ENCODE assay signal across 9 cellular contexts in the genomic region with DNA sequence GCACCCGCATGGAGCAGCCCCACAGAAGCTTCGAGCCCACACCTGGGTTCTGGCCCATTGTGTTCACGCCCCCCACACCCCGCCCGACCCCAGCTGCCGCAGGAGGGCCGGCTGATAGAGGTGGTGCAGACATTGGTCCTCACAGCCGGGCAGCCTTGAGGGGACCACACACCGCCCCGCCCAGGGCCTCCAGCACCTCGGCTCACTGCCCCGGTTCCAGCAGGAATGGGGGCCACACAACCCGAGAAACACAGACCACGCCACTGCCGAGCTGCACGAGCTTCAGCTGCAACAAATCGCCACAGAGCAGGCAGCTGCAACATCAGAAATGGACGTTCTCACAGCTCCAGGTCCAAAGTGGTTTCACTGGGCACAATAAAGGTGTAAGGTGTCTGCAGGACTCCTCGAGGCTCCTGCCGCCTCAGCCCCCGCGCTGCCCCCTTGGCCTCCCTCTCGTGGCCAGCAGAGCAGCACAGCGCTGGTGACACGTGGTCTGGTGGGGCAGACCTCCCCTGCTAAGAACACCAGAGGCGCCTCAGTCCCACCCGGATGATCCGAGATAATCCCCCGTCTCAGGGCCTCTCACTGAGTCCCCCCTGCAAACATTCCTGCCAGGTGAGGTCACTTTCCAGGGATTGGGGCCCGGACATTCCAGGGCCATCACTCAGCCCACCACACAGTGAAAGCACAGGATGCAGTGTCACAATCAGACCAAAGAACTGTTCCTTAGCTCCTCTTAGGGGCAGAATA.
DNase-seq lines count a peak whose midpoint lies in the region; ATAC-seq, FAIRE-seq and TF ChIP-seq lines count a peak whose summit lies in the region.
"Had no signal": no experiment of that assay in that cellular context is flagged by ENCODE, and none has a peak within 500 bp of the region (broad histone marks: within the 10 kb centered on the region; RNA-seq: fewer than 3 reads in every experiment).

No MANE protein-coding gene starts in this region.

- POLR2A ChIA-PET in PC-9 (lab: Charles Lee; ENCODE audit: unreplicated experiment): interaction anchor here (0.7 kb wide), 1 partner anchor 29 kb away, joined by 3 read pairs; no protein-coding TSS in a partner anchor

- H3K4me1 ChIP-seq in PC-9 (replicated peaks; ENCODE audit: insufficient read depth): peaks cover 41% of the 10 kb centered on the region
- H3K4me1 ChIP-seq in pancreas: no peaks in the 10 kb centered on the region

- H3K9me2 ChIP-seq in PC-9 (ENCODE audit: insufficient read depth): no peaks in the 10 kb centered on the region

- H3F3A ChIP-seq in PC-9 (ENCODE audit: insufficient read depth, low read depth): peaks cover 22% of the 10 kb centered on the region; the same call in 1 of the 2 replicates

- no peaks in the 10 kb centered on the region for H4K20me1 ChIP-seq in PC-9 (ENCODE audit: insufficient read depth)

- H3K4me3 ChIP-seq in PC-9 (peak overlapping the region; percentile 37; the same call in 1 of the 2 replicates), pancreas (no peak overlapping the region)

- CTCF ChIA-PET in PC-9 (lab: Charles Lee): no interaction called here

- BruUV-seq in PC-9 (replicated peaks; lab: Mats Ljungman, UMichigan): TSS peak; percentile 84

- WGBS in pancreas, 2 donors: 40 to 45% methylated on average over 30 of the region's 30 CpGs

- ATAC-seq in pancreas (peak; percentile 38 to 72 (median 48)), GM21529 (IDR thresholded peaks at IDR 0.05; ENCODE audit: unreplicated experiment) (no peak), GM18873 (IDR thresholded peaks at IDR 0.05; ENCODE audit: low FRiP score, unreplicated experiment) (no peak)

- TF ChIP-seq CTCF in PC-9 (conservative IDR thresholded peaks at IDR 0.05) (no peak), pancreas (IDR thresholded peaks at IDR 0.05) (no peak)

- DNase-seq in D341Med (ENCODE audit: low spot score) (peak; percentile 76), PC-9 (peak; percentile 83 to 88), fibroblast of peridontal ligament (ENCODE audit: extremely low read depth) (peak; percentile 75), pancreas (peak in 3 of 6 donors; percentile 12 to 54 (median 47)), GF-D8 (lab: John Stamatoyannopoulos, UW) (no peak)
- no peak for DNase-seq in stimulated activated CD4-positive, alpha-beta T cell treated with anti-CD3 and anti-CD28 coated beads, Interleukin-4, amount 100 ng/mL, for 24 hours

- H3K9me3 ChIP-seq in PC-9 (ENCODE audit: insufficient read depth, low read depth): no peaks in the 10 kb centered on the region
- H3K9me3 ChIP-seq in pancreas: no peaks in the 10 kb centered on the region

- H3K4me2 ChIP-seq in PC-9: peak overlapping the region; percentile 81

- peak overlapping the region; percentile 59; the same call in 1 of the 2 replicates for H2AFZ ChIP-seq in PC-9

- H3K36me3 ChIP-seq in PC-9 (ENCODE audit: low read depth) (no peaks in the 10 kb centered on the region), pancreas (no peaks in the 10 kb centered on the region)

- H3K27ac ChIP-seq in PC-9: peak overlapping the region; percentile 68
- no peak overlapping the region for H3K27ac ChIP-seq in pancreas

- intact Hi-C loops in PC-9 (cut with micrococcal nuclease; ENCODE audit: unreplicated experiment): no loop called here
- intact Hi-C loops in pancreas (cut with DNase I): no loop called here

- H3K79me2 ChIP-seq in PC-9 (ENCODE audit: low read depth): no peaks in the 10 kb centered on the region

- no peak for FAIRE-seq in pancreas (lab: Jason Lieb, UNC)
- FAIRE-seq: islet of Langerhans had no signal

- H3K27me3 ChIP-seq in PC-9 (ENCODE audit: insufficient read depth, low read depth): no peaks in the 10 kb centered on the region
- no peaks in the 10 kb centered on the region for H3K27me3 ChIP-seq in pancreas

Comparison
In these comparisons a context has a peak if more than half of its experiments do, and no peak if none do; other contexts are left out.
1. DNase-seq: peak in D341Med (single experiment), PC-9 (2 of 2) and fibroblast of peridontal ligament (single experiment); none in GF-D8 (single experiment) and stimulated activated CD4-positive, alpha-beta T cell treated with anti-CD3 and anti-CD28 coated beads, Interleukin-4, amount 100 ng/mL, for 24 hours (single experiment).
2. ATAC-seq: peak in pancreas (4 of 4); none in GM21529 (single experiment) and GM18873 (single experiment).